Comparison of ENCODE assay signal across 1 cellular context in genomic region chr2:75428627-75429026, GRCh38.
TF ChIP-seq lines count a peak whose summit lies in the region.

No MANE protein-coding gene starts in this region.

TF ChIP-seq in WTC11, 78 proteins besides CTCF, POLR2A, EP300 and RAD21 (continued from another document):
- TF ChIP-seq STAT6 (CRISPR knock-in tag; conservative IDR thresholded peaks at IDR 0.05; ENCODE audit: low read depth) (no peak), PREB (CRISPR knock-in tag; IDR thresholded peaks at IDR 0.05; ENCODE audit: borderline replicate concordance) (no peak), ETV6 (CRISPR knock-in tag; IDR thresholded peaks at IDR 0.05) (no peak), ATF2 (CRISPR knock-in tag; IDR thresholded peaks at IDR 0.05; ENCODE audit: borderline replicate concordance, low read depth) (no peak), ZNF317 (CRISPR knock-in tag; IDR thresholded peaks at IDR 0.05; ENCODE audit: borderline replicate concordance, low read depth) (no peak), AR (CRISPR knock-in tag; IDR thresholded peaks at IDR 0.05) (no peak), ZNF138 (CRISPR knock-in tag; conservative IDR thresholded peaks at IDR 0.05) (no peak), NFATC4 (CRISPR knock-in tag; IDR thresholded peaks at IDR 0.05) (no peak), JAZF1 (CRISPR knock-in tag; IDR thresholded peaks at IDR 0.05) (no peak)
